ENCODE assay signal across 14 cellular contexts in the genomic region with DNA sequence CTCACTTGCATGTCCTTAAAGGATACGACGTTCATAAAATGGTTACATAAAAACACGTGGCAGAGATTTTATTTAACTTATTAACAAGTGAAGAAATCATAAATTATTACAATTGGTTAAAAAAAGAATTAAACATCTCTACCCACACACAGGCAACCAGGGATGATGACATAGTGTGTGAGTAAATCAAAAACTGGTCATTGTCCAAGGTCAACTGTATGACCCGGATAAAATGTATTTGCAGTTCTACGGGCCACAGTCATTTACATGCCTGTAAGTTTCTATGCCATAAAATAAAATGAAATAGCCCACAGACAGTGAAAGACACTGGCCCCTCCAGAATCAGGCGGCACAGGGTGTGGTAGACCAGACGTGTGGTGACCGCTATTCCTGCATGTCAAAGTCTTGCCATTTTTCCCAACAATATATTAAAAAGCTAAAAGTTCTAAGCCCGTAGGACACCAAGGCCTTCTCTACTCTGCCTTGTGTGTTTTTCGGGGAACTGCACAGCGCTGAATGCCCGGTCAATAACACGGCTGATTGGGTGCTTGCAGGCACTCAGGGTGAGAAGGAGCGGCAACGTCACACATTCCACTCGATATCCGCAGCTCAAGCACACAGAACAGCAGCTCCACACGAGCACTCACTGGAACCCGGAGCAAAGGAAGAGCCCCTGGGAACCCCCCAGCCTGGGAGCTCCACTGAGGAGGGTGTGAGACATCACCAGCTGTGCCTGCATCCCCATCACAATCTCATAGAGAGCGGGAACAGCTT.
A peak's percentile ranks its signal among the peaks of the same experiment; 100 is the strongest.
DNase-seq lines count a peak whose midpoint lies in the region; ATAC-seq and TF ChIP-seq lines count a peak whose summit lies in the region.
"Had no signal": no experiment of that assay in that cellular context is flagged by ENCODE, and none has a peak within 500 bp of the region (broad histone marks: within the 10 kb centered on the region; RNA-seq: fewer than 3 reads in every experiment).

No MANE protein-coding gene starts in this region.

- H3K23ac ChIP-seq in neuronal stem cell (ENCODE audit: low read depth, low read length, poor library complexity) = no peak overlapping the region

- no peak overlapping the region for H2BK15ac ChIP-seq in neuronal stem cell (ENCODE audit: low read length)

- no peak overlapping the region for H4K91ac ChIP-seq in neuronal stem cell (ENCODE audit: low read depth, low read length, poor library complexity)

- DNase-seq in LNCaP clone FGC (ENCODE audit: low read depth) (peak; percentile 74), left lung (no peak), neuronal stem cell (ENCODE audit: low spot score) (no peak), upper lobe of right lung (no peak), MM.1S (no peak), left ventricle myocardium superior (no peak), T-helper 9 cell (no peak)
- DNase-seq: CD8-positive, alpha-beta T cell; COR-L47; DMS153; EL; HCEC 1CT; HFFc6 had no signal

- ATAC-seq in left lung = peak; percentile 77
- peak; percentile 56 for ATAC-seq in upper lobe of right lung
- no peak for ATAC-seq in left ventricle myocardium superior
- ATAC-seq: A549; CD8-positive, alpha-beta T cell had no signal

- H3K79me2 ChIP-seq in MM.1S (ENCODE audit: low read length) = no peaks in the 10 kb centered on the region

- no peak overlapping the region for H2BK12ac ChIP-seq in neuronal stem cell (ENCODE audit: low read length)

- H3K27ac ChIP-seq in left lung = no peak overlapping the region
- no peak overlapping the region for H3K27ac ChIP-seq in neuronal stem cell (replicated peaks; ENCODE audit: low read length)
- no peak overlapping the region for H3K27ac ChIP-seq in upper lobe of right lung
- H3K27ac ChIP-seq in MM.1S (ENCODE audit: low read length) = no peak overlapping the region

- no peaks in the 10 kb centered on the region for H3K9me3 ChIP-seq in left lung
- H3K9me3 ChIP-seq in neuronal stem cell (replicated peaks in 1 of 2; ENCODE audit: control insufficient read depth in 2 of 2, insufficient read depth in 1 of 2, low read depth in 1 of 2, low read length in 2 of 2) = peaks cover 3 to 6% of the 10 kb centered on the region in 2 donors
- no peaks in the 10 kb centered on the region for H3K9me3 ChIP-seq in upper lobe of right lung
- H3K9me3 ChIP-seq in MM.1S (replicated peaks; ENCODE audit: insufficient read depth, low read length) = no peaks in the 10 kb centered on the region
- H3K9me3 ChIP-seq: A549 had no signal

- no peak overlapping the region for H3K14ac ChIP-seq in neuronal stem cell (ENCODE audit: low read length)

- H3K36me3 ChIP-seq in left lung = no peaks in the 10 kb centered on the region
- peaks cover 0 to 3% of the 10 kb centered on the region in 2 donors for H3K36me3 ChIP-seq in neuronal stem cell (replicated peaks in 1 of 2; ENCODE audit: control insufficient read depth in 2 of 2, insufficient read depth in 2 of 2, low read length in 2 of 2)
- H3K36me3 ChIP-seq in upper lobe of right lung = no peaks in the 10 kb centered on the region
- no peaks in the 10 kb centered on the region for H3K36me3 ChIP-seq in MM.1S (replicated peaks; ENCODE audit: insufficient read depth, low read length)

- H3K4ac ChIP-seq in neuronal stem cell (ENCODE audit: low read length) = no peak overlapping the region

- no peak overlapping the region for H4K8ac ChIP-seq in neuronal stem cell (ENCODE audit: low read depth, low read length)

- no peaks in the 10 kb centered on the region for H4K20me1 ChIP-seq in MM.1S (ENCODE audit: insufficient read depth, low read length)

- H2AK5ac ChIP-seq in neuronal stem cell (ENCODE audit: low read depth, low read length) = peak overlapping the region; percentile 9

- H3K9ac ChIP-seq in neuronal stem cell (ENCODE audit: low read depth, low read length, poor library complexity) = peak overlapping the region; percentile 56
- no peak overlapping the region for H3K9ac ChIP-seq in MM.1S (ENCODE audit: low read length)

- intact Hi-C loops in left lung (cut with DNase I) = no loop called here
- intact Hi-C loops in upper lobe of right lung (cut with DNase I) = no loop called here
- intact Hi-C loops in left ventricle myocardium superior (cut with micrococcal nuclease) = no loop called here

- TF ChIP-seq CTCF in LNCaP clone FGC (IDR thresholded peaks at IDR 0.05; ENCODE audit: control insufficient read depth, extremely low read depth, insufficient read depth) = no peak
- TF ChIP-seq CTCF in left lung (IDR thresholded peaks at IDR 0.05) = no peak
- no peak for TF ChIP-seq CTCF in upper lobe of right lung (IDR thresholded peaks at IDR 0.05)
- no peak for TF ChIP-seq CTCF in MM.1S (IDR thresholded peaks at IDR 0.05; ENCODE audit: low read length)

- H2AFZ ChIP-seq in neuronal stem cell (ENCODE audit: low read length) = no peak overlapping the region
- no peak overlapping the region for H2AFZ ChIP-seq in MM.1S (ENCODE audit: low read length)

- no peak overlapping the region for H3K4me3 ChIP-seq in LNCaP clone FGC (ENCODE audit: low read depth, low read length)
- no peak overlapping the region for H3K4me3 ChIP-seq in left lung
- no peak overlapping the region for H3K4me3 ChIP-seq in neuronal stem cell (ENCODE audit: low read length in 2 of 2)
- no peak overlapping the region for H3K4me3 ChIP-seq in upper lobe of right lung
- no peak overlapping the region for H3K4me3 ChIP-seq in MM.1S (ENCODE audit: low read length)
- H3K4me3 ChIP-seq: A549 had no signal

- H3F3A ChIP-seq in MM.1S (ENCODE audit: insufficient read depth, low read length) = no peaks in the 10 kb centered on the region

- H3K9me2 ChIP-seq in MM.1S (replicated peaks; ENCODE audit: insufficient read depth, low read length) = no peaks in the 10 kb centered on the region

- H3K4me1 ChIP-seq in left lung = no peaks in the 10 kb centered on the region
- H3K4me1 ChIP-seq in neuronal stem cell (ENCODE audit: control insufficient read depth in 2 of 2, insufficient read depth in 1 of 2, low read depth in 1 of 2, low read length in 2 of 2) = peaks cover 14 to 30% of the 10 kb centered on the region in 2 donors
- H3K4me1 ChIP-seq in upper lobe of right lung = no peaks in the 10 kb centered on the region
- no peaks in the 10 kb centered on the region for H3K4me1 ChIP-seq in MM.1S (ENCODE audit: low read length)

- H2BK5ac ChIP-seq in neuronal stem cell (ENCODE audit: low read length) = no peak overlapping the region

- H3K27me3 ChIP-seq in left lung (peaks cover 0 to 9% of the 10 kb centered on the region in 2 donors), neuronal stem cell (ENCODE audit: control insufficient read depth in 3 of 3, insufficient read depth in 3 of 3, low read depth in 1 of 3, low read length in 3 of 3) (peaks cover 0 to 3% (median 0%) of the 10 kb centered on the region in 3 experiments), upper lobe of right lung (no peaks in the 10 kb centered on the region), MM.1S (replicated peaks; ENCODE audit: insufficient read depth, low read length) (peaks cover 10% of the 10 kb centered on the region)

- no peak overlapping the region for H3K4me2 ChIP-seq in neuronal stem cell (ENCODE audit: insufficient read depth, low read length, poor library complexity, severe bottlenecking)
- H3K4me2 ChIP-seq in MM.1S (ENCODE audit: low read depth, low read length) = no peak overlapping the region
- H3K4me2 ChIP-seq: A549 had no signal

- H3K79me1 ChIP-seq in neuronal stem cell (ENCODE audit: low read depth, low read length) = no peaks in the 10 kb centered on the region

- no peak overlapping the region for H2BK120ac ChIP-seq in neuronal stem cell (ENCODE audit: low read depth, low read length)

- WGBS in neuronal stem cell (ENCODE audit: extremely low coverage in 2 of 2, insufficient read length in 2 of 2, insufficient replicate concordance in 1 of 2), 2 donors = no CpG with 5 or more reads among the region's 20 CpGs

- H3K18ac ChIP-seq in neuronal stem cell (ENCODE audit: low read length) = peak overlapping the region; percentile 74
